In the genomic region with DNA sequence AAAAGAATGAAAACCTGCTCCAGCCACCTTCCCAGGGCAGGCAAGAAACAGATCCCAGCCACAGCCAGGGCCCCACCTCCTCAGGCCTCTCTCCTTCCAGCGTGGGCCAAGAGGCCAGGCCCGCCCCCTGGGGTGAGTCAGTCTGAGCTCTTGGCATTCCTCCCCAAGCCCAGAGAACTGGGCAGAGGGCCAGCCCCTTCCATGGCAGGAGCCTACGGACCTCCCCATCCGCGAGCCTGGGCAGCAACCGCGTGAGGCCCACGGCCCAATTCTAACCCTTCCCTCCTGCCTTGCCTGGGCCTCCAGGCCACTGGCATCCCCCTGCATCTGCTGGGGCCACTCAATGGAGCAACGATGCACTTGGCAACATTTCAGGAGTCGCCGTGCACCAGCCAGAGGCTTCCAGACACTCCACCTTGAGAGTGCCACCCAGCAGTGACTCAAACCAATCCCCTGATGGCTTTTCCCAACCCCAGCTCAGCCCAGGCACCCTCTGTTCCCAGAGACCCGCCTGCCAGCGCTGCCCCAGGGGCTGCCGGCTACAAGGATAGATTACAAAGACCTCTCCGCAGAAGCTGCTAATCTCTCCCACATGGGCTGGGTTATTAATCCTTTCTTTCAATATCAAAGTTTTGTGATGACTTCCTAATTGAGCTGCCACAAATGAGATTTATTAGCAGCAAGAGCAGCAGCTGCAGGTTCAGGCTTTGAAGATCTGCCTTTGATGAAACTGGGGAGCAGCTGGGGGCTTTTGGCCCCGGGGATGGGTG, we compare ENCODE assay signal across 1 cellular context.
TF ChIP-seq lines count a peak whose summit lies in the region.

No MANE protein-coding gene starts in this region.

TF ChIP-seq in IMR-90, 13 proteins besides CTCF, POLR2A, EP300 and RAD21 (continued from another document):
- TF ChIP-seq, protein P1, sequence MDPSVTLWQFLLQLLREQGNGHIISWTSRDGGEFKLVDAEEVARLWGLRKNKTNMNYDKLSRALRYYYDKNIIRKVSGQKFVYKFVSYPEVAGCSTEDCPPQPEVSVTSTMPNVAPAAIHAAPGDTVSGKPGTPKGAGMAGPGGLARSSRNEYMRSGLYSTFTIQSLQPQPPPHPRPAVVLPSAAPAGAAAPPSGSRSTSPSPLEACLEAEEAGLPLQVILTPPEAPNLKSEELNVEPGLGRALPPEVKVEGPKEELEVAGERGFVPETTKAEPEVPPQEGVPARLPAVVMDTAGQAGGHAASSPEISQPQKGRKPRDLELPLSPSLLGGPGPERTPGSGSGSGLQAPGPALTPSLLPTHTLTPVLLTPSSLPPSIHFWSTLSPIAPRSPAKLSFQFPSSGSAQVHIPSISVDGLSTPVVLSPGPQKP (IDR thresholded peaks at IDR 0.05; ENCODE audit: borderline replicate concordance, low read depth, low read length), result no peak
- TF ChIP-seq RFX5 (IDR thresholded peaks at IDR 0.05; ENCODE audit: low read depth, low read length) (no peak), CHD1 (IDR thresholded peaks at IDR 0.05; ENCODE audit: low read depth, low read length) (0 out of 2 replicates have a peak, but pooled peaks have one; percentile 83), MAZ (IDR thresholded peaks at IDR 0.05; ENCODE audit: borderline replicate concordance, low read depth, low read length) (peak; percentile 73; the same call in 1 of the 2 replicates), CEBPB (IDR thresholded peaks at IDR 0.05; ENCODE audit: low read depth, low read length) (no peak), RCOR1 (IDR thresholded peaks at IDR 0.05; ENCODE audit: insufficient replicate concordance, low read length) (no peak), FOS (IDR thresholded peaks at IDR 0.05; ENCODE audit: low read depth, low read length) (peak; percentile 69), MXI1 (IDR thresholded peaks at IDR 0.05; ENCODE audit: borderline replicate concordance, low read depth, low read length) (peak; percentile 42; the same call in 1 of the 2 replicates)
- TF ChIP-seq, protein P2, sequence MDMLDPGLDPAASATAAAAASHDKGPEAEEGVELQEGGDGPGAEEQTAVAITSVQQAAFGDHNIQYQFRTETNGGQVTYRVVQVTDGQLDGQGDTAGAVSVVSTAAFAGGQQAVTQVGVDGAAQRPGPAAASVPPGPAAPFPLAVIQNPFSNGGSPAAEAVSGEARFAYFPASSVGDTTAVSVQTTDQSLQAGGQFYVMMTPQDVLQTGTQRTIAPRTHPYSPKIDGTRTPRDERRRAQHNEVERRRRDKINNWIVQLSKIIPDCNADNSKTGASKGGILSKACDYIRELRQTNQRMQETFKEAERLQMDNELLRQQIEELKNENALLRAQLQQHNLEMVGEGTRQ (IDR thresholded peaks at IDR 0.05; ENCODE audit: low read depth, low read length), result 0 out of 2 replicates have a peak, but pooled peaks have one; percentile 4
